In the genomic region with DNA sequence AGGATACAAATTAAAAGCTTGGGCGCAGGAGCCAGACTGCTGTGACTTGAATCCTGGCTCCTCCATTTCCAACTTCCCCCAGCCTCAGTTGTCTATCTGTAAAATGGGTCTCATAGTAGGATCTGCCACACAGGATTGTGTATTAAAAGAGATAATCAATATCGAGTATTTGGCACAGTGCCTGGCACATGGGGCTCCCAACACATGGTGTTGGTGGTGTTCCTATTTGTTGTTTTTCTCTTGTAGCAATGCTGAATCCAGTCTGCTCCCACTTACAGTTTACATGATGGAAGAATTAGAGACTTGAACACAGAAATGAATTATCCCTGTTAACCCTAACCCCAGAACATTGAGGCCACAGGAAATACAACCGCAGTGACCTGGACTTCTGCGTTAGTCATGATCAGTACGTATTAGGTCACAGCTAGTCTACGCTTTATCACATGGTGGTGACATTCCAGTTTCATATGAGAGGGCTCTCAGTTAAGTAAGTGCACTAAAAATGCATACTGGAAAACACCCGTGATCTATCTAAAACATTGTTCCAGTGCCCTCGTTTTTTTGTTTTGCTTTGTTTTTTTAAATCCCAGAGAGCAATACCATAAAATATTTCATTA, we compare ENCODE assay signal across 8 cellular contexts.
DNase-seq lines count a peak whose midpoint lies in the region; ATAC-seq and TF ChIP-seq lines count a peak whose summit lies in the region.

No MANE protein-coding gene starts in this region.

- H3K4me1 ChIP-seq in right cardiac atrium (ENCODE audit: control insufficient read depth, insufficient read depth, low read length) (peaks cover 14% of the 10 kb centered on the region), thoracic aorta (ENCODE audit: control insufficient read depth in 1 of 2, low read depth in 2 of 2) (peaks cover 38 to 60% of the 10 kb centered on the region in 2 donors), prostate gland (replicated peaks) (peaks cover 17% of the 10 kb centered on the region)

- H3K27me3 ChIP-seq in right cardiac atrium (ENCODE audit: control insufficient read depth, insufficient read depth) (no peaks in the 10 kb centered on the region), thoracic aorta (replicated peaks; ENCODE audit: insufficient read depth) (no peaks in the 10 kb centered on the region), prostate gland (replicated peaks; ENCODE audit: insufficient read depth) (no peaks in the 10 kb centered on the region)

- intact Hi-C loops in activated CD4-positive, alpha-beta T cell treated with anti-CD3 and anti-CD28 coated beads for 36 hours (cut with DNase I, micrococcal nuclease): no loop called here
- intact Hi-C loops in right cardiac atrium (cut with DNase I) (no loop called here), prostate gland (cut with DNase I) (no loop called here)

- H3K27ac Mint-ChIP-seq in activated CD4-positive, alpha-beta T cell treated with anti-CD3 and anti-CD28 coated beads for 36 hours: peak overlapping the region; percentile 87
- H3K27ac Mint-ChIP-seq in activated naive CD4-positive, alpha-beta T cell treated with anti-CD3 and anti-CD28 coated beads, Interleukin-2, amount 50 U/mL, for 72 hours: peak overlapping the region; percentile 90 to 95

- peaks cover 87% of the 10 kb centered on the region for H3K4me1 Mint-ChIP-seq in activated CD4-positive, alpha-beta T cell treated with anti-CD3 and anti-CD28 coated beads for 36 hours

- ATAC-seq in activated CD4-positive, alpha-beta T cell treated with anti-CD3 and anti-CD28 coated beads for 36 hours: peak; percentile 27
- peak; percentile 16 to 75 for ATAC-seq in activated naive CD4-positive, alpha-beta T cell treated with anti-CD3 and anti-CD28 coated beads, Interleukin-2, amount 50 U/mL, for 72 hours
- ATAC-seq in right cardiac atrium: peak; percentile 43 to 61
- peak; percentile 81 for ATAC-seq in thoracic aorta (ENCODE audit: insufficient number of reproducible peaks, low FRiP score, low read depth)

- peaks cover 88% of the 10 kb centered on the region for H3K36me3 Mint-ChIP-seq in activated CD4-positive, alpha-beta T cell treated with anti-CD3 and anti-CD28 coated beads for 36 hours (ENCODE audit: low read depth)
- peaks cover 20 to 70% of the 10 kb centered on the region in 2 donors for H3K36me3 Mint-ChIP-seq in activated naive CD4-positive, alpha-beta T cell treated with anti-CD3 and anti-CD28 coated beads, Interleukin-2, amount 50 U/mL, for 72 hours

- H3K36me3 ChIP-seq in thoracic aorta (peaks cover 4% of the 10 kb centered on the region), prostate gland (no peaks in the 10 kb centered on the region)

- H3K4me3 ChIP-seq in right cardiac atrium (ENCODE audit: low read length): no peak overlapping the region
- H3K4me3 ChIP-seq in thoracic aorta: peak overlapping the region; percentile 3
- no peak overlapping the region for H3K4me3 ChIP-seq in prostate gland

- WGBS in right cardiac atrium: 44% methylated on average over 8 of the region's 8 CpGs
- WGBS in prostate gland: 58% methylated on average over 8 of the region's 8 CpGs

- TF ChIP-seq POLR2A in prostate gland (IDR thresholded peaks at IDR 0.05): no peak

- H3K9me3 ChIP-seq in right cardiac atrium (ENCODE audit: control insufficient read depth, low read length) (no peaks in the 10 kb centered on the region), thoracic aorta (no peaks in the 10 kb centered on the region), prostate gland (no peaks in the 10 kb centered on the region)

- no peak overlapping the region for H3K4me3 Mint-ChIP-seq in activated CD4-positive, alpha-beta T cell treated with anti-CD3 and anti-CD28 coated beads for 36 hours

- no peaks in the 10 kb centered on the region for H3K9me3 Mint-ChIP-seq in activated CD4-positive, alpha-beta T cell treated with anti-CD3 and anti-CD28 coated beads for 36 hours (ENCODE audit: low read depth)
- no peaks in the 10 kb centered on the region for H3K9me3 Mint-ChIP-seq in activated naive CD4-positive, alpha-beta T cell treated with anti-CD3 and anti-CD28 coated beads, Interleukin-2, amount 50 U/mL, for 72 hours

- POLR2A ChIA-PET in activated CD4-positive, alpha-beta T cell treated with anti-CD3 and anti-CD28 coated beads for 36 hours (lab: Charles Lee): interaction anchor here (0.5 to 2.1 kb wide), 7 partner anchors 10 to 332 kb away, joined by 3 to 22 read pairs (median 3); no protein-coding TSS in a partner anchor

- H3K27ac ChIP-seq in right cardiac atrium (ENCODE audit: low read length) (peak overlapping the region; percentile 83), thoracic aorta (peak overlapping the region; percentile 67 to 74), prostate gland (peak overlapping the region in 1 of 2 donors; percentile 61)

- H3K27me3 Mint-ChIP-seq in activated CD4-positive, alpha-beta T cell treated with anti-CD3 and anti-CD28 coated beads for 36 hours: no peaks in the 10 kb centered on the region

- DNase-seq in activated CD4-positive, alpha-beta T cell treated with anti-CD3 and anti-CD28 coated beads for 36 hours: no peak
- no peak for DNase-seq in activated CD4-positive, alpha-beta T cell treated with anti-CD3 and anti-CD28 coated beads, Interleukin-2, amount 50 U/mL, for 4 hours
- DNase-seq in activated naive CD4-positive, alpha-beta T cell treated with anti-CD3 and anti-CD28 coated beads, Interleukin-2, amount 50 U/mL, for 72 hours (ENCODE audit: low spot score in 2 of 2): no peak
- DNase-seq in right cardiac atrium: no peak
- DNase-seq in thoracic aorta (ENCODE audit: low spot score): no peak
- no peak for DNase-seq in prostate gland (ENCODE audit: low spot score)
- no peak for DNase-seq in middle frontal gyrus (ENCODE audit: extremely low spot score, low spot score)
- DNase-seq in GM20000 (ENCODE audit: low spot score): no peak

- TF ChIP-seq CTCF in thoracic aorta (IDR thresholded peaks at IDR 0.05): no peak
- TF ChIP-seq CTCF in prostate gland (IDR thresholded peaks at IDR 0.05): no peak
- TF ChIP-seq CTCF in GM20000 (IDR thresholded peaks at IDR 0.05; ENCODE audit: extremely low read depth, missing control alignments): no peak

- CTCF ChIA-PET in activated CD4-positive, alpha-beta T cell treated with anti-CD3 and anti-CD28 coated beads for 36 hours (lab: Charles Lee): interaction anchor here (1.2 to 2.6 kb wide), 2 partner anchors 9 to 28 kb away, joined by 3 to 12 read pairs; no protein-coding TSS in a partner anchor

Comparison
In these comparisons a context has a peak if more than half of its experiments do, and no peak if none do; other contexts are left out.
1. ATAC-seq: peak in every context shown above with its lines; median percentile 81 in thoracic aorta; 52 in right cardiac atrium; 46 in activated naive CD4-positive, alpha-beta T cell treated with anti-CD3 and anti-CD28 coated beads, Interleukin-2, amount 50 U/mL, for 72 hours; 27 in activated CD4-positive, alpha-beta T cell treated with anti-CD3 and anti-CD28 coated beads for 36 hours.